In the genomic region with DNA sequence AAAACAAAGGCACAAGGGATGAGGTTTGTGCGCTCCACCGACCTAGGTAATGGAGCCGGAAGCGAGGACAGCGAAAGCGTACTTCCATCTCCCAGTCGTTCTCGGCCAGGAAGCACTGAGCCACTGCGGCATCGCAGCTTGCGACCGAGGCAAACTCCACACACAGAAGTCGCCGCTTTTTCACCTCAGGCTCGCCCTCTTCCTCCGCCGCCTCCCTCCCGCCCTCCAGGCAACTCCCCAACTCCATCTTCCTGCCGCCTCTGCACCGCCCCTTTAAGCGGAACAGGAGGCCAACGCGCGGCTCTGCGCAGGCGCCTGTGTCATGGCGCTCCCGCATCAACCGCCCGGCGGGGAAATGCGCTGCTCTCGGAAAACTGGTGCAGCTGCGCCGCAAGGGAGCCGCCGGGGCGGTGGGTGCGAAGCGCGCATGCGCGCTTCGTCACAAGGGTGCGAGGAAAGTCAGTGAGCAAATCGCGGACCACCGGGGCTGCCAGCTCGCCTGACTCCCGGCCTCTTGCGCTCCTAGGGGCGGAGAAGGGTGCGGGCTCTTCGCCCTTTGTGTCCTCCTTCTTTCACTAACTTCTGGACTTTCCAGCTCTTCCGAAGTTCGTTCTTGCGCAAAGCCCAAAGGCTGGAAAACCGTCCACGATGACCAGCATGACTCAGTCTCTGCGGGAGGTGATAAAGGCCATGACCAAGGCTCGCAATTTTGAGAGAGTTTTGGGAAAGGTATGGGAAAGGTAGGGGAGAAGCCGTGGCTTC, we compare ENCODE assay signal across 8 cellular contexts. TPM values are rescaled to one million over a fixed set of nuclear protein-coding genes. Genes with fewer than 3 reads are reported as not detected.
DNase-seq lines count a peak whose midpoint lies in the region; ATAC-seq, FAIRE-seq and TF ChIP-seq lines count a peak whose summit lies in the region.

Gene ACOT13, plus strand, starts transcription at position 462 of the 762 bp plus-strand sequence. Its CDS starts 187 bp downstream, at position 649.
Gene TDP2, minus strand, starts transcription at position 284 of the 762 bp plus-strand sequence. Its CDS starts 37 bp downstream, at position 247.

- H3K36me3 ChIP-seq in psoas muscle (ENCODE audit: insufficient read depth in 1 of 2, low read depth in 1 of 2): peaks cover 0 to 31% of the 10 kb centered on the region in 2 donors

- H3K27me3 ChIP-seq in psoas muscle (ENCODE audit: insufficient read depth in 3 of 3, low read length in 2 of 3): no peaks in the 10 kb centered on the region

- intact Hi-C loops in left ventricle myocardium superior (cut with micrococcal nuclease) (no loop called here), psoas muscle (cut with DNase I) (loop anchor here (1.0 to 5.0 kb wide), 3 partner anchors 36 to 56 kb away; no protein-coding TSS in a partner anchor)

- TF ChIP-seq POLR2A in GM12892 (IDR thresholded peaks at IDR 0.05; ENCODE audit: low read depth, low read length): peak; percentile 86

- peak within 1 kb of the TSS; percentile 92 for H3K27ac ChIP-seq in psoas muscle

- FAIRE-seq in GM12892 (lab: Jason Lieb, UNC): peak; percentile 98
- no peak for FAIRE-seq in urothelium cell line (lab: Jason Lieb, UNC)

- peak; percentile 59 for TF ChIP-seq CTCF in psoas muscle (IDR thresholded peaks at IDR 0.05)

- 0 to 1% (median 0%) methylated on average over 56 to 62 of the region's 62 CpGs for WGBS in psoas muscle, 3 donors

- DNase-seq in GM12892 (ENCODE audit: insufficient read length) (peak; percentile 82), NCI-H146 (lab: John Stamatoyannopoulos, UW) (peak; percentile 97), T-helper 1 cell (peak; percentile 94 to 98 (median 96)), amniotic epithelial cell (ENCODE audit: low read depth) (peak; percentile 94), left ventricle myocardium superior (peak; percentile 98), psoas muscle (peak; percentile 96 to 99), urothelium cell line (ENCODE audit: low spot score) (peak; percentile 97)

- H3K9me3 ChIP-seq in psoas muscle: no peaks in the 10 kb centered on the region

- ATAC-seq in HG02852 (IDR thresholded peaks at IDR 0.05; ENCODE audit: unreplicated experiment) (peak; percentile 95), left ventricle myocardium superior (peak; percentile 100), psoas muscle (peak; percentile 99 to 100 (median 100))

- H3K4me1 ChIP-seq in psoas muscle: peaks cover 33% of the 10 kb centered on the region

- peak within 1 kb of the TSS; percentile 94 for H3K4me3 ChIP-seq in psoas muscle

RNA-seq across cellular contexts. Expression of gene ACOT13, which starts in this region (rescaled TPM):
- polyA plus RNA-seq in GM12892 (2012; ENCODE audit: missing spikeins): 35.5 TPM
- total RNA-seq in left ventricle myocardium superior: 80.0 TPM
- 10 to 100 TPM; 36.3 to 50.7 (median 37.6) TPM for total RNA-seq in psoas muscle
- polyA plus RNA-seq in psoas muscle: 10 to 100 TPM; 25.2 to 44.6 (median 36.7) TPM

RNA-seq across cellular contexts. Expression of gene TDP2, which starts in this region (rescaled TPM):
- polyA plus RNA-seq in GM12892 (2012; ENCODE audit: missing spikeins): 47.2 TPM
- total RNA-seq in left ventricle myocardium superior (24.3 TPM), psoas muscle (10 to 100 TPM; 16.3 to 22.1 (median 19.8) TPM)
- 10 to 100 TPM; 19.0 to 56.7 (median 36.9) TPM for polyA plus RNA-seq in psoas muscle

Comparison
In these comparisons a context has a peak if more than half of its experiments do, and no peak if none do; other contexts are left out.
1. Peak in every context shown above with its lines: DNase-seq, ATAC-seq, H3K4me3 ChIP-seq and H3K27ac ChIP-seq.